ENCODE assay signal across 1 cellular context in genomic region chr19:48750771-48751504, GRCh38.
TF ChIP-seq lines count a peak whose summit lies in the region.

No MANE protein-coding gene starts in this region.

TF ChIP-seq in HEK293, 187 proteins besides CTCF, POLR2A, EP300 and RAD21 (continued from another document):
- TF ChIP-seq ZNF354C (tag by site-specific recombination; IDR thresholded peaks at IDR 0.05; ENCODE audit: borderline replicate concordance, low read depth) (no peak), ZBTB1 (tag by site-specific recombination; IDR thresholded peaks at IDR 0.05) (no peak), ZNF121 (tag by site-specific recombination; IDR thresholded peaks at IDR 0.05) (no peak), WT1 (tag by site-specific recombination; IDR thresholded peaks at IDR 0.05) (peak; percentile 73), ZNF148 (tag by site-specific recombination; IDR thresholded peaks at IDR 0.05; ENCODE audit: borderline replicate concordance) (no peak)
TF ChIP-seq in HEK293: peak in this region for 1.
